In genomic region chr7:1646957-1647891, GRCh38 we compare ENCODE assay signal across 12 cellular contexts. TPM values are rescaled to one million over a fixed set of nuclear protein-coding genes. Genes with fewer than 3 reads are reported as not detected.
DNase-seq lines count a peak whose midpoint lies in the region; ATAC-seq and TF ChIP-seq lines count a peak whose summit lies in the region.
"Had no signal": no experiment of that assay in that cellular context is flagged by ENCODE, and none has a peak within 500 bp of the region (broad histone marks: within the 10 kb centered on the region; RNA-seq: fewer than 3 reads in every experiment).

No MANE protein-coding gene starts in this region.

- peaks cover 6% of the 10 kb centered on the region for H3K27me3 Mint-ChIP-seq in activated naive CD4-positive, alpha-beta T cell treated with anti-CD3 and anti-CD28 coated beads for 36 hours (ENCODE audit: low read depth)

- H3K27ac Mint-ChIP-seq in activated naive CD4-positive, alpha-beta T cell treated with anti-CD3 and anti-CD28 coated beads for 36 hours: no peak overlapping the region
- H3K27ac Mint-ChIP-seq: activated naive CD8-positive, alpha-beta T cell had no signal

- no peak for TF ChIP-seq CTCF in WERI-Rb-1 (IDR thresholded peaks at IDR 0.05; ENCODE audit: low read depth, low read length)

- no peak overlapping the region for H3K4me3 Mint-ChIP-seq in activated naive CD4-positive, alpha-beta T cell treated with anti-CD3 and anti-CD28 coated beads for 36 hours
- H3K4me3 Mint-ChIP-seq: activated naive CD8-positive, alpha-beta T cell had no signal

- no peaks in the 10 kb centered on the region for H3K36me3 ChIP-seq in WERI-Rb-1

- H3K9me3 Mint-ChIP-seq in activated naive CD4-positive, alpha-beta T cell treated with anti-CD3 and anti-CD28 coated beads for 36 hours: no peaks in the 10 kb centered on the region

- intact Hi-C loops in Right ventricle myocardium inferior (cut with DNase I): loop anchor here (5.0 kb wide), 1 partner anchor 70 kb away; no protein-coding TSS in a partner anchor
- intact Hi-C loops in cardiac septum (cut with DNase I): loop anchor here (5.0 kb wide), 1 partner anchor 80 kb away; no protein-coding TSS in a partner anchor
- intact Hi-C loops in activated naive CD4-positive, alpha-beta T cell treated with anti-CD3 and anti-CD28 coated beads for 36 hours (cut with micrococcal nuclease): no loop called here

- no peaks in the 10 kb centered on the region for H3K36me3 Mint-ChIP-seq in activated naive CD4-positive, alpha-beta T cell treated with anti-CD3 and anti-CD28 coated beads for 36 hours (ENCODE audit: low read depth)
- H3K36me3 Mint-ChIP-seq: activated naive CD8-positive, alpha-beta T cell had no signal

- CTCF ChIA-PET in activated naive CD4-positive, alpha-beta T cell treated with anti-CD3 and anti-CD28 coated beads for 36 hours (lab: Charles Lee): no interaction called here

- ATAC-seq in Right ventricle myocardium inferior (peak; percentile 23), GM19467 (IDR thresholded peaks at IDR 0.05; ENCODE audit: unreplicated experiment) (no peak), HG03354 (IDR thresholded peaks at IDR 0.05; ENCODE audit: poor library complexity, severe bottlenecking, unreplicated experiment) (no peak), GM21723 (IDR thresholded peaks at IDR 0.05; ENCODE audit: unreplicated experiment) (no peak)

- DNase-seq in Right ventricle myocardium inferior (ENCODE audit: missing footprints) (peak; percentile 65), cardiac septum (ENCODE audit: low spot score) (no peak), WERI-Rb-1 (peak; percentile 54), hepatic stellate cell (ENCODE audit: low spot score) (peak; percentile 89)
- DNase-seq in activated naive CD4-positive, alpha-beta T cell treated with anti-CD3 and anti-CD28 coated beads for 36 hours: no peak
- DNase-seq: activated CD8-positive, alpha-beta memory T cell treated with anti-CD3 and anti-CD28 coated beads for 24 hours; NK-92 treated with Interleukin-12 subunit alpha and Interleukin-12 subunit beta, amount 100 ng/mL, for 24 hours; stimulated activated CD8-positive, alpha-beta memory T cell treated with anti-CD3 and anti-CD28 coated beads, Interleukin-4, amount 100 ng/mL, for 48 hours had no signal

- H3K4me3 ChIP-seq in WERI-Rb-1 (ENCODE audit: low read depth, low read length): no peak overlapping the region

- no peaks in the 10 kb centered on the region for H3K9me3 ChIP-seq in WERI-Rb-1 (ENCODE audit: severe bottlenecking)

- H3K4me1 Mint-ChIP-seq in activated naive CD4-positive, alpha-beta T cell treated with anti-CD3 and anti-CD28 coated beads for 36 hours (ENCODE audit: low read depth): no peaks in the 10 kb centered on the region

- H3K27ac ChIP-seq in WERI-Rb-1: peak overlapping the region; percentile 65

- no peaks in the 10 kb centered on the region for H3K27me3 ChIP-seq in WERI-Rb-1 (ENCODE audit: insufficient read depth, low read depth, severe bottlenecking)

RNA-seq across cellular contexts. Expression of gene ELFN1, which starts 22.9 kb away (rescaled TPM):
- total RNA-seq in Right ventricle myocardium inferior (10.7 TPM), cardiac septum (7.4 TPM)
- total RNA-seq in activated naive CD4-positive, alpha-beta T cell treated with anti-CD3 and anti-CD28 coated beads for 36 hours: not detected

Comparison
In these comparisons a context has a peak if more than half of its experiments do, and no peak if none do; other contexts are left out.
1. DNase-seq: peak in Right ventricle myocardium inferior (single experiment), WERI-Rb-1 (single experiment) and hepatic stellate cell (single experiment); none in cardiac septum (single experiment) and activated naive CD4-positive, alpha-beta T cell treated with anti-CD3 and anti-CD28 coated beads for 36 hours (single experiment).